11 cellular contexts compared by ENCODE assay signal in the genomic region with DNA sequence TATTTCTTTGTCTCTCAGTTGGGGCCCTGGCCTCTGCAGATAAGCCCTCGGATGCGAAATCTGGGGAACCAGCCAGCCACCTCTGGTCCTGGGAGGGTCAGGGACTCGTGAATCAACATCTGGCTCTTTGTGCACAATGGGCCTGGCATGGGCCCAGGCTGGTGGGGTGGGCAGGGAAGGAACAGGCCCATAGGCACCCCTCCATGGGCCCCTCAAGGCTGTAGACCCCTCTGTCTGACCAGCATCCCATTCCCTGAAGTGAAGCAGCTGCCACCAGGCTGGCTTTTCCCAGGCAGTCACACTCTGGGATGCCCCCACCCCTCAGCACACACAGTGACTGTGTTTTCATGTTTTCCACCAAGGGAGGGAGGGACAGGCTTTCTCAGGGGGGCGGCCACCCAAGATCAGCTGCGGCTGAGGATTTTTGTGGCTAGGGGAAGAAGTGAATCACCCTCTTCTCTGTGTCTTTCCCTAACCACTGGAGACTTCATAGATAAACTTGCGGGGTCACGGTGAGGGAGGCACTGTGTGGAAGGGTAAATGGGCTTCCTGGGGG.
DNase-seq lines count a peak whose midpoint lies in the region; TF ChIP-seq lines count a peak whose summit lies in the region.
"Had no signal": no experiment of that assay in that cellular context is flagged by ENCODE, and none has a peak within 500 bp of the region (broad histone marks: within the 10 kb centered on the region; RNA-seq: fewer than 3 reads in every experiment).

No MANE protein-coding gene starts in this region.

- no peaks in the 10 kb centered on the region; the same call in 1 of the 2 replicates for H3K4me1 ChIP-seq in HEK293 (ENCODE audit: control insufficient read depth, insufficient read depth, low read length)
- H3K4me1 ChIP-seq in Karpas-422 (ENCODE audit: low read length): no peaks in the 10 kb centered on the region
- H3K4me1 ChIP-seq: Caco-2 had no signal

- DNase-seq in ACHN: peak; percentile 67
- peak; percentile 89 for DNase-seq in astrocyte of the spinal cord (ENCODE audit: low read depth, low spot score)
- DNase-seq in lower leg skin (ENCODE audit: low spot score in 2 of 2): peak; percentile 72 to 93
- DNase-seq in activated naive CD4-positive, alpha-beta T cell treated with anti-CD3 and anti-CD28 coated beads for 36 hours: no peak
- no peak for DNase-seq in HPDE6-E6E7 (ENCODE audit: extremely low spot score)
- DNase-seq in T-helper 2 cell treated with Interferon-gamma antibody and Interleukin-4, amounts not matched to agents 5 μg/mL and 100 μg/mL, for 36 hours (ENCODE audit: low spot score): no peak
- no peak for DNase-seq in Karpas-422
- DNase-seq: Caco-2, left cardiac atrium, spleen had no signal

- no peak for TF ChIP-seq POLR2A in lower leg skin (IDR thresholded peaks at IDR 0.05)

- POLR2A ChIA-PET in HEK293 (lab: Yijun Ruan, JAX): interaction anchor here (0.5 kb wide), 1 partner anchor 9 kb away, joined by 3 read pairs; no protein-coding TSS in a partner anchor

- no peaks in the 10 kb centered on the region for H3K9me3 Mint-ChIP-seq in activated naive CD4-positive, alpha-beta T cell treated with anti-CD3 and anti-CD28 coated beads for 36 hours
- H3K9me3 Mint-ChIP-seq in T-helper 2 cell treated with Interferon-gamma antibody and Interleukin-4, amounts not matched to agents 5 μg/mL and 100 μg/mL, for 36 hours: no peaks in the 10 kb centered on the region

- intact Hi-C loops in lower leg skin (cut with DNase I; ENCODE audit: low total_unique reads): no loop called here
- intact Hi-C loops in activated naive CD4-positive, alpha-beta T cell treated with anti-CD3 and anti-CD28 coated beads for 36 hours (cut with micrococcal nuclease): loop anchor here (10.0 kb wide), 1 partner anchor 985 kb away; no protein-coding TSS in a partner anchor

- no peak overlapping the region for H2AFZ ChIP-seq in Karpas-422 (ENCODE audit: low read length)

- H3K4me1 Mint-ChIP-seq in activated naive CD4-positive, alpha-beta T cell treated with anti-CD3 and anti-CD28 coated beads for 36 hours (ENCODE audit: low read depth): no peaks in the 10 kb centered on the region
- H3K4me1 Mint-ChIP-seq in T-helper 2 cell treated with Interferon-gamma antibody and Interleukin-4, amounts not matched to agents 5 μg/mL and 100 μg/mL, for 36 hours (ENCODE audit: low read depth): no peaks in the 10 kb centered on the region

- no peak for TF ChIP-seq CTCF in HEK293 (tag by site-specific recombination; IDR thresholded peaks at IDR 0.05)
- TF ChIP-seq CTCF in astrocyte of the spinal cord (IDR thresholded peaks at IDR 0.05; ENCODE audit: low read depth, low read length): no peak
- TF ChIP-seq CTCF in lower leg skin (IDR thresholded peaks at IDR 0.05): no peak

- no peak overlapping the region for H3K4me2 ChIP-seq in Karpas-422 (ENCODE audit: low read depth, low read length, poor library complexity, severe bottlenecking)

- H3K9me2 ChIP-seq in Karpas-422 (replicated peaks; ENCODE audit: insufficient read depth, low read length): no peaks in the 10 kb centered on the region

- no peak overlapping the region for H3K27ac Mint-ChIP-seq in activated naive CD4-positive, alpha-beta T cell treated with anti-CD3 and anti-CD28 coated beads for 36 hours
- no peak overlapping the region for H3K27ac Mint-ChIP-seq in T-helper 2 cell treated with Interferon-gamma antibody and Interleukin-4, amounts not matched to agents 5 μg/mL and 100 μg/mL, for 36 hours

- no peak overlapping the region for H3K4me3 ChIP-seq in HEK293 (ENCODE audit: low read depth, low read length)
- H3K4me3 ChIP-seq in astrocyte of the spinal cord (ENCODE audit: low read depth, low read length): no peak overlapping the region
- no peak overlapping the region for H3K4me3 ChIP-seq in lower leg skin (ENCODE audit: low read depth, poor library complexity, severe bottlenecking)
- H3K4me3 ChIP-seq in Karpas-422 (ENCODE audit: low read length): no peak overlapping the region
- H3K4me3 ChIP-seq: spleen had no signal

- H3K9ac ChIP-seq in Karpas-422 (ENCODE audit: low read length): no peak overlapping the region

- peaks cover 69% of the 10 kb centered on the region for H3K27me3 Mint-ChIP-seq in activated naive CD4-positive, alpha-beta T cell treated with anti-CD3 and anti-CD28 coated beads for 36 hours (ENCODE audit: low read depth)
- peaks cover 33% of the 10 kb centered on the region for H3K27me3 Mint-ChIP-seq in T-helper 2 cell treated with Interferon-gamma antibody and Interleukin-4, amounts not matched to agents 5 μg/mL and 100 μg/mL, for 36 hours (ENCODE audit: low read depth)

- in situ Hi-C loops in ACHN (cut with HindIII; ENCODE audit: low pct_ligation_motif_present, low pct_unique_long_range_greater_than_20kb, low sequenced_read_pairs) (no loop called here), astrocyte of the spinal cord (cut with HindIII; ENCODE audit: low sequenced_read_pairs) (no loop called here)

- H3K4me3 Mint-ChIP-seq in activated naive CD4-positive, alpha-beta T cell treated with anti-CD3 and anti-CD28 coated beads for 36 hours: no peak overlapping the region
- no peak overlapping the region for H3K4me3 Mint-ChIP-seq in T-helper 2 cell treated with Interferon-gamma antibody and Interleukin-4, amounts not matched to agents 5 μg/mL and 100 μg/mL, for 36 hours

- CTCF ChIA-PET in HEK293 (lab: Yijun Ruan, JAX): no interaction called here
- CTCF ChIA-PET in activated naive CD4-positive, alpha-beta T cell treated with anti-CD3 and anti-CD28 coated beads for 36 hours (lab: Charles Lee): no interaction called here

- H3K36me3 Mint-ChIP-seq in activated naive CD4-positive, alpha-beta T cell treated with anti-CD3 and anti-CD28 coated beads for 36 hours (ENCODE audit: low read depth): no peaks in the 10 kb centered on the region
- H3K36me3 Mint-ChIP-seq in T-helper 2 cell treated with Interferon-gamma antibody and Interleukin-4, amounts not matched to agents 5 μg/mL and 100 μg/mL, for 36 hours (ENCODE audit: low read depth): no peaks in the 10 kb centered on the region

- WGBS in lower leg skin, 2 donors: 55 to 65% methylated on average over 7 of the region's 7 CpGs

- H4K20me1 ChIP-seq in Karpas-422 (ENCODE audit: insufficient read depth, low read depth, low read length): no peaks in the 10 kb centered on the region

- H3K79me2 ChIP-seq in Karpas-422 (ENCODE audit: low read length): no peaks in the 10 kb centered on the region

- no peaks in the 10 kb centered on the region for H3K9me3 ChIP-seq in HEK293 (ENCODE audit: control insufficient read depth, insufficient read depth, low read depth, low read length)
- no peaks in the 10 kb centered on the region for H3K9me3 ChIP-seq in Karpas-422 (ENCODE audit: low read length)
- H3K9me3 ChIP-seq: Caco-2, spleen had no signal

- no peaks in the 10 kb centered on the region for H3K27me3 ChIP-seq in Karpas-422 (ENCODE audit: low read length)

- H3K27ac ChIP-seq in HEK293 (ENCODE audit: extremely low read depth, low read depth, low read length) (no peak overlapping the region), Karpas-422 (ENCODE audit: low read length) (no peak overlapping the region)
- H3K27ac ChIP-seq: spleen had no signal

- H3K36me3 ChIP-seq in HEK293 (ENCODE audit: control insufficient read depth in 2 of 2, insufficient read depth in 1 of 2, low read length in 2 of 2): no peaks in the 10 kb centered on the region
- no peaks in the 10 kb centered on the region for H3K36me3 ChIP-seq in Karpas-422 (ENCODE audit: insufficient read depth, low read length)
- H3K36me3 ChIP-seq: spleen had no signal

TF ChIP-seq in HEK293, 187 proteins besides CTCF, POLR2A, EP300 and RAD21:
- TF ChIP-seq ZIC2 (tag by site-specific recombination; IDR thresholded peaks at IDR 0.05) (peak; percentile 9; the same call in 1 of the 2 replicates), GLIS1 (tag by site-specific recombination; IDR thresholded peaks at IDR 0.05) (peak; percentile 30; the same call in 1 of the 2 replicates), YY2 (tag by site-specific recombination; IDR thresholded peaks at IDR 0.05) (no peak)
TF ChIP-seq in HEK293: peak in this region for 2.

Comparison
In these comparisons a context has a peak if more than half of its experiments do, and no peak if none do; other contexts are left out.
1. DNase-seq: peak in ACHN (single experiment), astrocyte of the spinal cord (single experiment) and lower leg skin (2 of 2); none in activated naive CD4-positive, alpha-beta T cell treated with anti-CD3 and anti-CD28 coated beads for 36 hours (single experiment), HPDE6-E6E7 (single experiment), T-helper 2 cell treated with Interferon-gamma antibody and Interleukin-4, amounts not matched to agents 5 μg/mL and 100 μg/mL, for 36 hours (single experiment) and Karpas-422 (single experiment).